Comparison of ENCODE assay signal across 1 cellular context in the genomic region with DNA sequence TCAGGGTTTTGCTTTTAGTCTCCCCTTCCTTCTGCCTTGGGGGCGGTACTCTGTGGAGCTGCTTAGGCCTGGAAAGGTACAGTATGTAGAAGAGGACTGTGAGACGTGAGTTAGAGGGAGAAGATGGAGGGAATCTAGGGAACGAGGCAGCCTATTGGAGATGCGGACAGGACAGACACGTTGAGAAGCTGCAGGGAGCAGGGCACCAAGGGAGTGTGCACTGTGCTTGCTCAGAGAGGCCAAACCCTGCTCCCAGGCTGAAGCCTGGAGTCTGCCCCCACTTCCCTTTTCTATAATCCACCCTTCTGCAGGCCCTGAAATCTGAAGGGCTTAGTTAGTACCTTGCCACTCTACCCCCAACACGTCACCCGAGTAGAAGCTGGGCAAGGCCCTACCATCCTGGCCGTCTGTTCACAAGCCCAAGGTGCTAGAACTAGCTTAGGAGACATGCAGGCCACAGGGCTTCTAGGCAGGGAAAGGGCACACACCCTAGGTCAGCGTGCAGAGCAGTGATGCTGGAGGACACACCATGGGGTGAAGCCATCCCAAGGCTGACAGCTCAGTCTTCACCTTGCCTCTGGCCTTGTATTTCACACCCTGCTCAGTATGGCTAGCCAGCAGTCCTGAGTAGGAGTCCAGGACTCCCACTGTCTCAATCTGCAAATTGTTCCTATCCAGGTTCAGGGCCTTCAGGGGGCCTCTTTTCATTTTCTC.
TF ChIP-seq lines count a peak whose summit lies in the region.

No MANE protein-coding gene starts in this region.

TF ChIP-seq in GM23338, 12 proteins besides CTCF, POLR2A, EP300 and RAD21 (continued from another document):
- TF ChIP-seq ETS1 (IDR thresholded peaks at IDR 0.05), result no peak
